Comparison of ENCODE assay signal across 7 cellular contexts in genomic region chr22:23606204-23607131, GRCh38. TPM values are rescaled to one million over a fixed set of nuclear protein-coding genes. Genes with fewer than 3 reads are reported as not detected.
"Had no signal": no experiment of that assay in that cellular context is flagged by ENCODE, and none has a peak within 500 bp of the region (broad histone marks: within the 10 kb centered on the region; RNA-seq: fewer than 3 reads in every experiment).

No MANE protein-coding gene starts in this region.

- H3K36me3 ChIP-seq: HAP-1 had no signal

- H3K4me2 ChIP-seq: GM23338 had no signal

- H3K9me3 ChIP-seq: HAP-1 had no signal

- H2AFZ ChIP-seq: GM23338 had no signal

- H3K4me1 ChIP-seq: HAP-1 had no signal

- DNase-seq: IMR-90, KG1 had no signal

- H3K4me3 ChIP-seq: GM23338, HAP-1, K562 had no signal

RNA-seq across cellular contexts. Expression of gene DRICH1, which starts 25.7 kb away (rescaled TPM):
- total RNA-seq: GM23338, HT-29, IMR-90 had no signal
- polyA plus RNA-seq: GM23338 had no signal

RNA-seq across cellular contexts. Expression of gene IGLL1, which starts 26.4 kb away (rescaled TPM):
- total RNA-seq: GM23338, H1, HT-29, IMR-90 had no signal
- polyA plus RNA-seq: GM23338, H1, IMR-90 had no signal
